In genomic region chr20:49395183-49395582, GRCh38 we compare ENCODE assay signal across 19 cellular contexts.
DNase-seq lines count a peak whose midpoint lies in the region; ATAC-seq and TF ChIP-seq lines count a peak whose summit lies in the region.
"Had no signal": no experiment of that assay in that cellular context is flagged by ENCODE, and none has a peak within 500 bp of the region (broad histone marks: within the 10 kb centered on the region; RNA-seq: fewer than 3 reads in every experiment).

No MANE protein-coding gene starts in this region.

- no peaks in the 10 kb centered on the region for H3K4me1 Mint-ChIP-seq in T-helper 2 cell treated with Interferon-gamma antibody and Interleukin-4, amounts not matched to agents 5 μg/mL and 100 μg/mL, for 36 hours (ENCODE audit: low read depth)
- H3K4me1 Mint-ChIP-seq in activated naive CD4-positive, alpha-beta T cell treated with anti-CD3 and anti-CD28 coated beads for 36 hours (ENCODE audit: low read depth), result no peaks in the 10 kb centered on the region
- H3K4me1 Mint-ChIP-seq: activated naive CD8-positive, alpha-beta T cell treated with anti-CD3 and anti-CD28 coated beads, Interleukin-2, amount 50 U/mL, for 24 hours; CD4-positive, alpha-beta memory T cell had no signal

- no peaks in the 10 kb centered on the region for H3K9me3 Mint-ChIP-seq in T-helper 2 cell treated with Interferon-gamma antibody and Interleukin-4, amounts not matched to agents 5 μg/mL and 100 μg/mL, for 36 hours
- no peaks in the 10 kb centered on the region for H3K9me3 Mint-ChIP-seq in activated naive CD4-positive, alpha-beta T cell treated with anti-CD3 and anti-CD28 coated beads for 36 hours
- H3K9me3 Mint-ChIP-seq: activated CD8-positive, alpha-beta T cell treated with anti-CD3 and anti-CD28 coated beads for 36 hours; activated naive CD8-positive, alpha-beta T cell treated with anti-CD3 and anti-CD28 coated beads, Interleukin-2, amount 50 U/mL, for 24 hours; CD4-positive, alpha-beta memory T cell had no signal

- DNase-seq in left ventricle myocardium superior (no peak), right atrium auricular region (ENCODE audit: low spot score) (no peak), fibroblast of gingiva (ENCODE audit: low read depth) (peak; percentile 36), NCI-H1436 treated with DMSO at 0.1 percent for 48 hours (lab: John Stamatoyannopoulos, UW) (no peak)
- no peak for DNase-seq in activated CD4-positive, alpha-beta T cell treated with anti-CD3 and anti-CD28 coated beads, Interleukin-2, amount 50 U/mL, for 4 hours
- DNase-seq in T-helper 2 cell treated with Interferon-gamma antibody and Interleukin-4, amounts not matched to agents 5 μg/mL and 100 μg/mL, for 36 hours (ENCODE audit: low spot score), result no peak
- DNase-seq in activated naive CD4-positive, alpha-beta T cell treated with anti-CD3 and anti-CD28 coated beads for 36 hours, result no peak
- DNase-seq: activated CD8-positive, alpha-beta T cell treated with anti-CD3 and anti-CD28 coated beads for 36 hours; activated naive CD8-positive, alpha-beta T cell treated with anti-CD3 and anti-CD28 coated beads, Interleukin-2, amount 50 U/mL, for 24 hours; CD4-positive, alpha-beta memory T cell; head of caudate nucleus; NCI-H1105 treated with DMSO at 0.1 percent for 48 hours; RPMI8226; small intestine; upper lobe of right lung had no signal

- no peak overlapping the region for H3K27ac ChIP-seq in right atrium auricular region
- peak overlapping the region; percentile 88 for H3K27ac ChIP-seq in rectal smooth muscle tissue (ENCODE audit: low read depth, low read length)
- H3K27ac ChIP-seq: A549, KMS-11, upper lobe of right lung, VCaP had no signal

- no peak for TF ChIP-seq CTCF in right atrium auricular region (IDR thresholded peaks at IDR 0.05)

- no peaks in the 10 kb centered on the region for H3K36me3 Mint-ChIP-seq in T-helper 2 cell treated with Interferon-gamma antibody and Interleukin-4, amounts not matched to agents 5 μg/mL and 100 μg/mL, for 36 hours (ENCODE audit: low read depth)
- no peaks in the 10 kb centered on the region for H3K36me3 Mint-ChIP-seq in activated naive CD4-positive, alpha-beta T cell treated with anti-CD3 and anti-CD28 coated beads for 36 hours (ENCODE audit: low read depth)
- H3K36me3 Mint-ChIP-seq: CD4-positive, alpha-beta memory T cell had no signal

- no peaks in the 10 kb centered on the region for H3K9me3 ChIP-seq in right atrium auricular region
- H3K9me3 ChIP-seq: A549, upper lobe of right lung had no signal

- CTCF ChIA-PET in activated naive CD4-positive, alpha-beta T cell treated with anti-CD3 and anti-CD28 coated beads for 36 hours (lab: Charles Lee), result interaction anchor here (1.2 kb wide), 1 partner anchor 11 kb away, joined by 3 read pairs; no protein-coding TSS in a partner anchor

- H3K4me3 ChIP-seq in right atrium auricular region, result no peak overlapping the region
- H3K4me3 ChIP-seq in rectal smooth muscle tissue (ENCODE audit: low read length), result peak overlapping the region; percentile 39
- H3K4me3 ChIP-seq: A549, upper lobe of right lung had no signal

- no peaks in the 10 kb centered on the region for H3K27me3 Mint-ChIP-seq in T-helper 2 cell treated with Interferon-gamma antibody and Interleukin-4, amounts not matched to agents 5 μg/mL and 100 μg/mL, for 36 hours (ENCODE audit: low read depth)
- peaks cover 6% of the 10 kb centered on the region for H3K27me3 Mint-ChIP-seq in activated naive CD4-positive, alpha-beta T cell treated with anti-CD3 and anti-CD28 coated beads for 36 hours (ENCODE audit: low read depth)

- intact Hi-C loops in left ventricle myocardium superior (cut with micrococcal nuclease), result no loop called here
- intact Hi-C loops in activated naive CD4-positive, alpha-beta T cell treated with anti-CD3 and anti-CD28 coated beads for 36 hours (cut with micrococcal nuclease), result no loop called here

- H3K27ac Mint-ChIP-seq in T-helper 2 cell treated with Interferon-gamma antibody and Interleukin-4, amounts not matched to agents 5 μg/mL and 100 μg/mL, for 36 hours, result no peak overlapping the region
- H3K27ac Mint-ChIP-seq in activated naive CD4-positive, alpha-beta T cell treated with anti-CD3 and anti-CD28 coated beads for 36 hours, result no peak overlapping the region
- H3K27ac Mint-ChIP-seq: activated CD8-positive, alpha-beta T cell treated with anti-CD3 and anti-CD28 coated beads for 36 hours; activated naive CD8-positive, alpha-beta T cell treated with anti-CD3 and anti-CD28 coated beads, Interleukin-2, amount 50 U/mL, for 24 hours; CD4-positive, alpha-beta memory T cell had no signal

- H3K27me3 ChIP-seq in right atrium auricular region (no peaks in the 10 kb centered on the region), rectal smooth muscle tissue (ENCODE audit: control insufficient read depth, insufficient read depth, low read length) (no peaks in the 10 kb centered on the region)
- H3K27me3 ChIP-seq: upper lobe of right lung had no signal

- peaks cover 0 to 15% of the 10 kb centered on the region in 2 donors for H3K4me1 ChIP-seq in right atrium auricular region
- H3K4me1 ChIP-seq in rectal smooth muscle tissue (ENCODE audit: control insufficient read depth, insufficient read depth, low read length), result peaks cover 18% of the 10 kb centered on the region
- H3K4me1 ChIP-seq: upper lobe of right lung had no signal

- no peak overlapping the region for H3K9ac ChIP-seq in rectal smooth muscle tissue (ENCODE audit: low read length)
- H3K9ac ChIP-seq: KMS-11 had no signal

- H3K4me3 Mint-ChIP-seq in T-helper 2 cell treated with Interferon-gamma antibody and Interleukin-4, amounts not matched to agents 5 μg/mL and 100 μg/mL, for 36 hours, result no peak overlapping the region
- no peak overlapping the region for H3K4me3 Mint-ChIP-seq in activated naive CD4-positive, alpha-beta T cell treated with anti-CD3 and anti-CD28 coated beads for 36 hours
- H3K4me3 Mint-ChIP-seq: activated CD8-positive, alpha-beta T cell treated with anti-CD3 and anti-CD28 coated beads for 36 hours; activated naive CD8-positive, alpha-beta T cell treated with anti-CD3 and anti-CD28 coated beads, Interleukin-2, amount 50 U/mL, for 24 hours; CD4-positive, alpha-beta memory T cell had no signal

- peak; percentile 50 for ATAC-seq in left ventricle myocardium superior
- ATAC-seq: A549; activated CD8-positive, alpha-beta T cell treated with anti-CD3 and anti-CD28 coated beads for 36 hours; activated naive CD8-positive, alpha-beta T cell treated with anti-CD3 and anti-CD28 coated beads, Interleukin-2, amount 50 U/mL, for 24 hours; upper lobe of right lung had no signal

- H3K36me3 ChIP-seq in right atrium auricular region, result no peaks in the 10 kb centered on the region
- H3K36me3 ChIP-seq in rectal smooth muscle tissue (ENCODE audit: control insufficient read depth, insufficient read depth, low read length), result no peaks in the 10 kb centered on the region
- H3K36me3 ChIP-seq: upper lobe of right lung had no signal
